In genomic region chr10:5951167-5951711, GRCh38 we compare ENCODE assay signal across 11 cellular contexts. TPM values are rescaled to one million over a fixed set of nuclear protein-coding genes. Genes with fewer than 3 reads are reported as not detected.
DNase-seq lines count a peak whose midpoint lies in the region; ATAC-seq and TF ChIP-seq lines count a peak whose summit lies in the region.
"Had no signal": no experiment of that assay in that cellular context is flagged by ENCODE, and none has a peak within 500 bp of the region (broad histone marks: within the 10 kb centered on the region; RNA-seq: fewer than 3 reads in every experiment).

No MANE protein-coding gene starts in this region.

- ATAC-seq in stimulated activated naive B cell treated with anti-CD40 and anti-IgM and Interleukin-4, amounts not matched to agents 10 μg/mL and 1 μg/mL and 100 μg/mL, for 72 hours (replicated peaks) = no peak
- ATAC-seq in GM21390 (IDR thresholded peaks at IDR 0.05; ENCODE audit: unreplicated experiment) = no peak
- ATAC-seq in GM21576 (IDR thresholded peaks at IDR 0.05; ENCODE audit: unreplicated experiment) = no peak
- ATAC-seq: activated CD8-positive, alpha-beta T cell treated with anti-CD3 and anti-CD28 coated beads for 36 hours had no signal

- TF ChIP-seq POLR2A in uterus (IDR thresholded peaks at IDR 0.05) = no peak

- peaks cover 15 to 16% of the 10 kb centered on the region in 2 donors for H3K36me3 Mint-ChIP-seq in stimulated activated naive B cell treated with anti-CD40 and anti-IgM and Interleukin-4, amounts not matched to agents 10 μg/mL and 1 μg/mL and 100 μg/mL, for 72 hours

- H3K4me1 Mint-ChIP-seq in stimulated activated naive B cell treated with anti-CD40 and anti-IgM and Interleukin-4, amounts not matched to agents 10 μg/mL and 1 μg/mL and 100 μg/mL, for 72 hours = peaks cover under 1 to 3% of the 10 kb centered on the region in 2 donors
- H3K4me1 Mint-ChIP-seq: activated naive CD8-positive, alpha-beta T cell treated with anti-CD3 and anti-CD28 coated beads, Interleukin-2, amount 10 ng/mL, durations not matched to agents 7 days and 5 days had no signal

- H3K27ac ChIP-seq in ascending aorta = peak overlapping the region; percentile 74 to 76
- peak overlapping the region; percentile 38 to 56 for H3K27ac ChIP-seq in uterus
- H3K27ac ChIP-seq: parathyroid adenoma had no signal

- no peak overlapping the region for H3K27ac Mint-ChIP-seq in stimulated activated naive B cell treated with anti-CD40 and anti-IgM and Interleukin-4, amounts not matched to agents 10 μg/mL and 1 μg/mL and 100 μg/mL, for 72 hours
- H3K27ac Mint-ChIP-seq: activated CD8-positive, alpha-beta T cell treated with anti-CD3 and anti-CD28 coated beads for 36 hours; activated naive CD8-positive, alpha-beta T cell treated with anti-CD3 and anti-CD28 coated beads, Interleukin-2, amount 10 ng/mL, durations not matched to agents 7 days and 5 days had no signal

- no peak overlapping the region for H3K4me3 ChIP-seq in ascending aorta
- no peak overlapping the region for H3K4me3 ChIP-seq in uterus

- H3K4me1 ChIP-seq in ascending aorta = peaks cover 11 to 32% of the 10 kb centered on the region in 2 donors
- no peaks in the 10 kb centered on the region for H3K4me1 ChIP-seq in uterus
- H3K4me1 ChIP-seq: parathyroid adenoma had no signal

- intact Hi-C loops in ascending aorta (cut with DNase I) (loop anchor here (1.0 to 5.0 kb wide), 3 partner anchors 26 to 451 kb away; partner anchors contain the start of gene IL15RA), uterus (cut with DNase I; ENCODE audit: low total_unique reads) (no loop called here)

- no peak overlapping the region for H3K4me3 Mint-ChIP-seq in stimulated activated naive B cell treated with anti-CD40 and anti-IgM and Interleukin-4, amounts not matched to agents 10 μg/mL and 1 μg/mL and 100 μg/mL, for 72 hours
- H3K4me3 Mint-ChIP-seq: activated CD8-positive, alpha-beta T cell treated with anti-CD3 and anti-CD28 coated beads for 36 hours; activated naive CD8-positive, alpha-beta T cell treated with anti-CD3 and anti-CD28 coated beads, Interleukin-2, amount 10 ng/mL, durations not matched to agents 7 days and 5 days had no signal

- no peaks in the 10 kb centered on the region for H3K9me3 Mint-ChIP-seq in stimulated activated naive B cell treated with anti-CD40 and anti-IgM and Interleukin-4, amounts not matched to agents 10 μg/mL and 1 μg/mL and 100 μg/mL, for 72 hours
- H3K9me3 Mint-ChIP-seq: activated CD8-positive, alpha-beta T cell treated with anti-CD3 and anti-CD28 coated beads for 36 hours; activated naive CD8-positive, alpha-beta T cell treated with anti-CD3 and anti-CD28 coated beads, Interleukin-2, amount 10 ng/mL, durations not matched to agents 7 days and 5 days had no signal

- H3K9me3 ChIP-seq in ascending aorta = no peaks in the 10 kb centered on the region
- H3K9me3 ChIP-seq in uterus = no peaks in the 10 kb centered on the region

- H3K27me3 Mint-ChIP-seq in stimulated activated naive B cell treated with anti-CD40 and anti-IgM and Interleukin-4, amounts not matched to agents 10 μg/mL and 1 μg/mL and 100 μg/mL, for 72 hours = no peaks in the 10 kb centered on the region
- H3K27me3 Mint-ChIP-seq: activated CD8-positive, alpha-beta T cell treated with anti-CD3 and anti-CD28 coated beads for 36 hours; activated naive CD8-positive, alpha-beta T cell treated with anti-CD3 and anti-CD28 coated beads, Interleukin-2, amount 10 ng/mL, durations not matched to agents 7 days and 5 days had no signal

- DNase-seq in NOMO-1 treated with DMSO at 0.1 percent for 48 hours (lab: John Stamatoyannopoulos, UW; ENCODE audit: unreplicated experiment) = peak; percentile 22
- no peak for DNase-seq in NOMO-1 treated with dmso at 0.1 percent for 144 hours (lab: John Stamatoyannopoulos, UW; ENCODE audit: unreplicated experiment)
- DNase-seq in ascending aorta (ENCODE audit: low spot score in 2 of 2) = peak; percentile 58 to 87
- peak; percentile 32 for DNase-seq in kidney tubule cell (ENCODE audit: low spot score)
- DNase-seq in uterus = peak; percentile 63 to 68
- DNase-seq in stimulated activated naive B cell treated with anti-CD40 and anti-IgM and Interleukin-4, amounts not matched to agents 10 μg/mL and 1 μg/mL and 100 μg/mL, for 72 hours = no peak
- DNase-seq: activated CD8-positive, alpha-beta T cell treated with anti-CD3 and anti-CD28 coated beads for 36 hours; activated naive CD8-positive, alpha-beta T cell treated with anti-CD3 and anti-CD28 coated beads, Interleukin-2, amount 10 ng/mL, durations not matched to agents 7 days and 5 days had no signal

- peaks cover 0 to 4% of the 10 kb centered on the region in 2 donors for H3K36me3 ChIP-seq in ascending aorta
- H3K36me3 ChIP-seq in uterus = no peaks in the 10 kb centered on the region

- H3K27me3 ChIP-seq in ascending aorta (no peaks in the 10 kb centered on the region), uterus (no peaks in the 10 kb centered on the region)

- TF ChIP-seq CTCF in ascending aorta (IDR thresholded peaks at IDR 0.05) (no peak), uterus (IDR thresholded peaks at IDR 0.05) (no peak)

RNA-seq across cellular contexts. Expression of gene IL15RA, which starts 26.1 kb away (rescaled TPM):
- total RNA-seq in ascending aorta (24.8 TPM), uterus (10 to 100 TPM in 3 of 4 donors, 1 to 10 TPM in 1; 1.6 to 42.5 (median 31.9) TPM)

Comparison
In these comparisons a context has a peak if more than half of its experiments do, and no peak if none do; other contexts are left out.
1. DNase-seq: peak in NOMO-1 treated with DMSO at 0.1 percent for 48 hours (single experiment), ascending aorta (2 of 2), kidney tubule cell (single experiment) and uterus (2 of 2); none in NOMO-1 treated with dmso at 0.1 percent for 144 hours (single experiment) and stimulated activated naive B cell treated with anti-CD40 and anti-IgM and Interleukin-4, amounts not matched to agents 10 μg/mL and 1 μg/mL and 100 μg/mL, for 72 hours (single experiment).